ENCODE assay signal across 8 cellular contexts in genomic region chr5:148482697-148483462, GRCh38.
DNase-seq lines count a peak whose midpoint lies in the region; ATAC-seq and TF ChIP-seq lines count a peak whose summit lies in the region.

No MANE protein-coding gene starts in this region.

- no peaks in the 10 kb centered on the region for H3K9me3 ChIP-seq in adrenal gland (replicated peaks in 1 of 3)

- H3K27ac ChIP-seq in C4-2B (no peak overlapping the region), adrenal gland (no peak overlapping the region)

- TF ChIP-seq POLR2A in adrenal gland (IDR thresholded peaks at IDR 0.05), result no peak

- H3K36me3 ChIP-seq in adrenal gland (replicated peaks in 1 of 2), result no peaks in the 10 kb centered on the region

- TF ChIP-seq CTCF in C4-2B (conservative IDR thresholded peaks at IDR 0.05) (peak; percentile 93), adrenal gland (IDR thresholded peaks at IDR 0.05) (peak; percentile 28 to 60 (median 50))

- H3K27me3 ChIP-seq in adrenal gland, result no peaks in the 10 kb centered on the region

- WGBS in adrenal gland, 4 donors, result 61 to 68% (median 66%) methylated on average over 18 to 22 of the region's 22 CpGs

- intact Hi-C loops in adrenal gland (cut with DNase I), result no loop called here

- H3K4me1 ChIP-seq in adrenal gland (replicated peaks in 1 of 2), result no peaks in the 10 kb centered on the region

- peak; percentile 60 for DNase-seq in SKM-1 treated with dmso at 0.1 percent for 144 hours (lab: John Stamatoyannopoulos, UW; ENCODE audit: unreplicated experiment)
- DNase-seq in adrenal gland, result peak; percentile 22 to 66 (median 35)
- peak; percentile 47 for DNase-seq in iPS DF 19.7 (ENCODE audit: low read depth, low spot score)
- DNase-seq in stimulated activated CD4-positive, alpha-beta T cell treated with anti-CD3 and anti-CD28 coated beads, Interleukin-1b, Interleukin-23, amount 100 ng/mL, for 48 hours, result peak; percentile 59
- DNase-seq in NCI-H187 treated with DMSO at 0.1 percent for 48 hours (lab: John Stamatoyannopoulos, UW), result no peak

- ATAC-seq in GM19328 (IDR thresholded peaks at IDR 0.05; ENCODE audit: unreplicated experiment), result peak; percentile 87
- ATAC-seq in HG03442 (IDR thresholded peaks at IDR 0.05; ENCODE audit: unreplicated experiment), result peak; percentile 90

- H3K4me3 ChIP-seq in adrenal gland, result no peak overlapping the region
